Comparison of ENCODE assay signal across 8 cellular contexts in the genomic region with DNA sequence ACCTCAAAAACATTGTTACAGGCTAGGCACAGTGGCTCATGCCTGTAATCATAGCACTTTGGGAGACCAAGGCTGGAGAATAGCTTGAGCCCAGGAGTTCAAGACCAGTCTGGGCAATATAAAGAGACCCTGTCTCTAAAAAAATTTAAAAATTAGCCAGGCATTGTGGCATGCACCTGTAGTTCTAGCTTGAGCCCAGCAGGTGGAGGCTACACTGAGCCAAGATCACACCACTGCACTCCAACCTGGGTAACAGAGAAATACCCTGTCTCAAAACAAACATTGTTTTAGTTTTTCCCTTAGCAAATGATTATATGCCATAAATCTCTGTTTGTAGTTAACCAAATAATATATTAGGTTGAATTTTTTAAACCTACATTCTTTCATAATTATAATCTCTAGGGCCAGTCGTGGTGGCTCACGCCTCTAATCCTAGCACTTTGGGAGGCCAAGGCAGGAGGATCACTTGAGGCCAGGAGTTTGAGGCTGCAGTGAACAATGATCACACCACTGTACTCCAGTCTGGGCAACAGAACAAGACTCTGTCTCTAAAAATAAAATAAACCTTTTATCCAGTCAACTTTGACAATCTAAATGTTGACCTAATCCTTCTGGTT. TPM values are rescaled to one million over a fixed set of nuclear protein-coding genes. Genes with fewer than 3 reads are reported as not detected.
DNase-seq lines count a peak whose midpoint lies in the region; ATAC-seq and TF ChIP-seq lines count a peak whose summit lies in the region.

No MANE protein-coding gene starts in this region.

- CTCF ChIA-PET in HCT116 (lab: Charles Lee) (interaction anchor here (0.9 to 2.1 kb wide), 7 partner anchors 10 to 684 kb away, joined by 3 to 8 read pairs (median 6); a partner anchor contains a TSS), mammary epithelial cell (lab: Charles Lee; ENCODE audit: low non-redundant PET) (no interaction called here)

- H3K9ac ChIP-seq in HCT116 (ENCODE audit: low read length) (no peak overlapping the region), mammary epithelial cell (ENCODE audit: insufficient read depth, low read length) (no peak overlapping the region)

- no peak overlapping the region for H3K4me3 ChIP-seq in HCT116 (replicated peaks in 1 of 2; ENCODE audit: low read depth in 1 of 2, low read length in 2 of 2)
- no peak overlapping the region for H3K4me3 ChIP-seq in RWPE2 (ENCODE audit: severe bottlenecking)
- H3K4me3 ChIP-seq in mammary epithelial cell (replicated peaks in 1 of 3; ENCODE audit: insufficient read depth in 1 of 3, low read depth in 2 of 3, low read length in 3 of 3) = no peak overlapping the region

- H3K9me3 ChIP-seq in HCT116 (ENCODE audit: control insufficient read depth in 1 of 2, insufficient read depth in 1 of 2, low read depth in 1 of 2, low read length in 2 of 2) = no peaks in the 10 kb centered on the region
- no peaks in the 10 kb centered on the region for H3K9me3 ChIP-seq in RWPE2 (ENCODE audit: severe bottlenecking)
- H3K9me3 ChIP-seq in mammary epithelial cell (replicated peaks; ENCODE audit: insufficient read depth, low read length) = no peaks in the 10 kb centered on the region

- no peaks in the 10 kb centered on the region for H3K79me2 ChIP-seq in HCT116 (ENCODE audit: insufficient read depth, low read length)
- H3K79me2 ChIP-seq in mammary epithelial cell (ENCODE audit: insufficient read depth, low read length) = no peaks in the 10 kb centered on the region

- RAD21 ChIA-PET in HCT116 (lab: Charles Lee; ENCODE audit: low non-redundant PET in 1 of 2, low total read pairs in 2 of 2, uncharacterized antibody in 2 of 2, unreplicated experiment in 2 of 2) = no interaction called here

- peak; percentile 70 for TF ChIP-seq RAD21 in HCT116 (IDR thresholded peaks at IDR 0.05; ENCODE audit: low read depth)

- H4K20me1 ChIP-seq in HCT116 (ENCODE audit: insufficient read depth) = no peaks in the 10 kb centered on the region
- H4K20me1 ChIP-seq in mammary epithelial cell (ENCODE audit: insufficient read depth, low read length) = no peaks in the 10 kb centered on the region

- POLR2A ChIA-PET in HCT116 (lab: Charles Lee) = interaction anchor here (1.3 kb wide), 1 partner anchor 14 kb away, joined by 3 read pairs; no protein-coding TSS in a partner anchor

- dilution Hi-C loops in mammary epithelial cell (cut with HindIII; ENCODE audit: low sequenced_read_pairs) = no loop called here

- H2AFZ ChIP-seq in HCT116 (ENCODE audit: low read depth, low read length, poor library complexity, severe bottlenecking) = no peak overlapping the region
- no peak overlapping the region for H2AFZ ChIP-seq in mammary epithelial cell (ENCODE audit: low read depth, low read length)

- BruUV-seq in HCT116 (replicated peaks; lab: Mats Ljungman, UMichigan) = no TSS peak
- BruUV-seq in mammary epithelial cell (replicated peaks; lab: Mats Ljungman, UMichigan) = no TSS peak

- no peaks in the 10 kb centered on the region for H3K4me1 Mint-ChIP-seq in mesothelial cell of epicardium

- in situ Hi-C loops in mammary epithelial cell (cut with MboI; ENCODE audit: low sequenced_read_pairs in 2 of 2) = loop anchor here in 1 of 2 donors (25.0 kb wide), 2 partner anchors 437 to 587 kb away; no protein-coding TSS in a partner anchor

- peak; percentile 51 for DNase-seq in ELR (ENCODE audit: low read depth)
- DNase-seq in HCT116 (ENCODE audit: low read depth, low spot score) = peak; percentile 13
- DNase-seq in RWPE2 (ENCODE audit: low spot score) = no peak
- DNase-seq in mammary epithelial cell = peak; percentile 5
- no peak for DNase-seq in mesothelial cell of epicardium (ENCODE audit: low spot score in 2 of 2, unreplicated experiment in 2 of 2)
- DNase-seq in iPS-NIHi7 (ENCODE audit: extremely low spot score) = no peak
- DNase-seq in hepatic stellate cell (ENCODE audit: low spot score) = no peak

- H3K9me3 Mint-ChIP-seq in mesothelial cell of epicardium = peaks cover 5% of the 10 kb centered on the region

- no peaks in the 10 kb centered on the region for H3K9me2 ChIP-seq in HCT116 (ENCODE audit: insufficient read depth)

- H3K36me3 Mint-ChIP-seq in mesothelial cell of epicardium = peaks cover 2% of the 10 kb centered on the region

- TF ChIP-seq CTCF in HCT116 (IDR thresholded peaks at IDR 0.05 in 2 of 3, conservative IDR thresholded peaks at IDR 0.05 in 1 of 3; ENCODE audit: borderline replicate concordance in 1 of 3, insufficient read depth in 1 of 3, low read depth in 2 of 3, low read length in 2 of 3) = peak; percentile 56 to 82 (median 79); a peak in 5 of 6 replicates
- TF ChIP-seq CTCF in RWPE2 (IDR thresholded peaks at IDR 0.05; ENCODE audit: poor library complexity, severe bottlenecking) = peak; percentile 76
- peak; percentile 62 to 72 for TF ChIP-seq CTCF in mammary epithelial cell (conservative IDR thresholded peaks at IDR 0.05 in 1 of 2, IDR thresholded peaks at IDR 0.05 in 1 of 2; ENCODE audit: extremely low read depth in 1 of 2, insufficient read depth in 1 of 2, low read depth in 1 of 2, low read length in 2 of 2)
- TF ChIP-seq CTCF in mesothelial cell of epicardium (IDR thresholded peaks at IDR 0.05; ENCODE audit: unreplicated experiment) = peak; percentile 70

- H3K27ac ChIP-seq in HCT116 (ENCODE audit: low read depth, low read length) = no peak overlapping the region
- H3K27ac ChIP-seq in RWPE2 (ENCODE audit: poor library complexity, severe bottlenecking) = no peak overlapping the region
- no peak overlapping the region for H3K27ac ChIP-seq in mammary epithelial cell (ENCODE audit: insufficient read depth, low read depth, low read length)

- WGBS in mammary epithelial cell (ENCODE audit: low coverage, missing lambda C conversion rate) = 100% methylated on average over 2 of the region's 2 CpGs

- no peaks in the 10 kb centered on the region for H3K4me1 ChIP-seq in HCT116 (ENCODE audit: control insufficient read depth in 1 of 2, insufficient read depth in 2 of 2, low read length in 2 of 2)
- no peaks in the 10 kb centered on the region for H3K4me1 ChIP-seq in RWPE2 (ENCODE audit: insufficient read depth, poor library complexity, severe bottlenecking)
- H3K4me1 ChIP-seq in mammary epithelial cell (ENCODE audit: insufficient read depth, low read length) = no peaks in the 10 kb centered on the region

- no peak overlapping the region for H3K4me3 Mint-ChIP-seq in mesothelial cell of epicardium

- H3K27ac Mint-ChIP-seq in mesothelial cell of epicardium = no peak overlapping the region

- no peaks in the 10 kb centered on the region for H3K27me3 ChIP-seq in HCT116 (ENCODE audit: insufficient read depth, low read length)
- H3K27me3 ChIP-seq in RWPE2 (ENCODE audit: insufficient read depth, poor library complexity, severe bottlenecking) = no peaks in the 10 kb centered on the region
- H3K27me3 ChIP-seq in mammary epithelial cell (ENCODE audit: insufficient read depth, low read length) = no peaks in the 10 kb centered on the region

- peak; percentile 90 for ATAC-seq in HCT116
- peak; percentile 75 for ATAC-seq in RWPE2 (ENCODE audit: low read depth)
- ATAC-seq in GM21529 (IDR thresholded peaks at IDR 0.05; ENCODE audit: unreplicated experiment) = no peak

- H3K36me3 ChIP-seq in HCT116 (ENCODE audit: control insufficient read depth in 1 of 2, insufficient read depth in 2 of 2, low read length in 2 of 2) = no peaks in the 10 kb centered on the region
- H3K36me3 ChIP-seq in RWPE2 (ENCODE audit: low read depth) = peaks cover 3% of the 10 kb centered on the region; the same call in 1 of the 2 replicates
- H3K36me3 ChIP-seq in mammary epithelial cell (ENCODE audit: insufficient read depth, low read length) = no peaks in the 10 kb centered on the region

- TF ChIP-seq POLR2A in HCT116 (IDR thresholded peaks at IDR 0.05; ENCODE audit: borderline replicate concordance, extremely low read depth, insufficient read depth, insufficient read length) = no peak

- no peaks in the 10 kb centered on the region for H3K27me3 Mint-ChIP-seq in mesothelial cell of epicardium (ENCODE audit: low read depth)

- intact Hi-C loops in HCT116 (cut with micrococcal nuclease) (loop anchor here (1.0 to 5.0 kb wide), 3 partner anchors 229 to 592 kb away; no protein-coding TSS in a partner anchor), mammary epithelial cell (cut with micrococcal nuclease) (loop anchor here (1.0 kb wide), 3 partner anchors 229 to 590 kb away; no protein-coding TSS in a partner anchor)

- H3K4me2 ChIP-seq in HCT116 (ENCODE audit: low read length) (no peak overlapping the region), mammary epithelial cell (ENCODE audit: insufficient read depth, low read depth, low read length) (no peak overlapping the region)

TF ChIP-seq in HCT116, 20 proteins besides CTCF, POLR2A, EP300 and RAD21:
- TF ChIP-seq, protein P1, sequence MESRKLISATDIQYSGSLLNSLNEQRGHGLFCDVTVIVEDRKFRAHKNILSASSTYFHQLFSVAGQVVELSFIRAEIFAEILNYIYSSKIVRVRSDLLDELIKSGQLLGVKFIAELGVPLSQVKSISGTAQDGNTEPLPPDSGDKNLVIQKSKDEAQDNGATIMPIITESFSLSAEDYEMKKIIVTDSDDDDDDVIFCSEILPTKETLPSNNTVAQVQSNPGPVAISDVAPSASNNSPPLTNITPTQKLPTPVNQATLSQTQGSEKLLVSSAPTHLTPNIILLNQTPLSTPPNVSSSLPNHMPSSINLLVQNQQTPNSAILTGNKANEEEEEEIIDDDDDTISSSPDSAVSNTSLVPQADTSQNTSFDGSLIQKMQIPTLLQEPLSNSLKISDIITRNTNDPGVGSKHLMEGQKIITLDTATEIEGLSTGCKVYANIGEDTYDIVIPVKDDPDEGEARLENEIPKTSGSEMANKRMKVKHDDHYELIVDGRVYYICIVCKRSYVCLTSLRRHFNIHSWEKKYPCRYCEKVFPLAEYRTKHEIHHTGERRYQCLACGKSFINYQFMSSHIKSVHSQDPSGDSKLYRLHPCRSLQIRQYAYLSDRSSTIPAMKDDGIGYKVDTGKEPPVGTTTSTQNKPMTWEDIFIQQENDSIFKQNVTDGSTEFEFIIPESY (IDR thresholded peaks at IDR 0.05; ENCODE audit: extremely low read depth, insufficient replicate concordance, low read length) = no peak
- TF ChIP-seq ZNF274 (IDR thresholded peaks at IDR 0.05; ENCODE audit: low read depth, low read length) (no peak), YY1 (IDR thresholded peaks at IDR 0.05; ENCODE audit: extremely low read depth, insufficient replicate concordance, low read depth, low read length) (no peak), SIN3A (IDR thresholded peaks at IDR 0.05; ENCODE audit: low read depth) (no peak), FOSL1 (IDR thresholded peaks at IDR 0.05; ENCODE audit: low read depth) (no peak), EGR1 (IDR thresholded peaks at IDR 0.05; ENCODE audit: low read depth) (no peak)
- TF ChIP-seq, protein P2, sequence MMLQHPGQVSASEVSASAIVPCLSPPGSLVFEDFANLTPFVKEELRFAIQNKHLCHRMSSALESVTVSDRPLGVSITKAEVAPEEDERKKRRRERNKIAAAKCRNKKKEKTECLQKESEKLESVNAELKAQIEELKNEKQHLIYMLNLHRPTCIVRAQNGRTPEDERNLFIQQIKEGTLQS (IDR thresholded peaks at IDR 0.05) = no peak

RNA-seq across cellular contexts. Expression of a gene that starts 13.3 kb away (rescaled TPM):
- 10.0 TPM for total RNA-seq in HCT116 (2021; ENCODE audit: unreplicated experiment)
- 2.7 and 4.3 TPM in 2 replicates for polyA plus RNA-seq in HCT116 (2012)
- 10 to 100 TPM; 17.6 to 25.0 TPM for total RNA-seq in mammary epithelial cell
- polyA plus RNA-seq in mammary epithelial cell = 9.5 TPM
- 10.9 TPM for polyA minus RNA-seq in mammary epithelial cell
- total RNA-seq in mesothelial cell of epicardium = 20.0 to 21.1 TPM (median 20.6 TPM) in 3 replicates

Comparison
In these comparisons a context has a peak if more than half of its experiments do, and no peak if none do; other contexts are left out.
1. DNase-seq: peak in ELR (single experiment), HCT116 (single experiment) and mammary epithelial cell (single experiment); none in RWPE2 (single experiment), mesothelial cell of epicardium (0 of 2), iPS-NIHi7 (single experiment) and hepatic stellate cell (single experiment).
2. Peak in every context shown above with its lines, with median percentiles within 50 percentile points of each other: CTCF ChIP-seq.